14 cellular contexts compared by ENCODE assay signal in the genomic region with DNA sequence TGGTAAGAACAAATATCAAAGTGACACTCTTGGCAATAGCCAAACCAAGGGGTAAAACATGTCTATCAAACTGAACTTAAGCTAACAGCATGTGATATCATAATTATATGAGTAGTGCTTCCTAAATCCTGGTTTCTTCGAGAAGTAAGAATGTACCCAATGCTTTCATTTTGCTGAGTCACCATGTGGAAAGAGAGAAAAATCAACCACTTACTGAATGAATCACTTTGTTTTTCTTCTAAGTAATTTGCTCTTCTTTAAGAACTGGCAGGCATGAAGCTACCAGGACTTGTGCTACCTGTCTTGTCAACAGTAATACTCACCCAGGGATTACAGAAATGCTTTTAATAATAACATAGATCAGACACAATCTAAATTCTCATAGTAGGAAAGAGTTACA. TPM values are rescaled to one million over a fixed set of nuclear protein-coding genes. Genes with fewer than 3 reads are reported as not detected.
DNase-seq lines count a peak whose midpoint lies in the region; ATAC-seq and TF ChIP-seq lines count a peak whose summit lies in the region.
"Had no signal": no experiment of that assay in that cellular context is flagged by ENCODE, and none has a peak within 500 bp of the region (broad histone marks: within the 10 kb centered on the region; RNA-seq: fewer than 3 reads in every experiment).

No MANE protein-coding gene starts in this region.

- H3K4me3 ChIP-seq in breast epithelium, result no peak overlapping the region
- H3K4me3 ChIP-seq: lung, skin epidermis had no signal

- H3K27me3 ChIP-seq in breast epithelium, result no peaks in the 10 kb centered on the region

- DNase-seq in MCF 10A (ENCODE audit: unreplicated experiment) (peak; percentile 83), breast epithelium (ENCODE audit: low spot score in 2 of 2) (no peak), fibroblast of the conjunctiva (ENCODE audit: low read depth) (peak; percentile 61)
- no peak for DNase-seq in stimulated activated CD4-positive, alpha-beta T cell treated with anti-CD3 and anti-CD28 coated beads, Interleukin-15, amount 100 ng/mL, for 24 hours
- DNase-seq: activated CD8-positive, alpha-beta memory T cell treated with anti-CD3 and anti-CD28 coated beads, Interleukin-2, amount 50 U/mL, for 4 hours; NCI-H2029; stimulated activated naive B cell treated with anti-CD40 and anti-IgM and Interleukin-4, amounts not matched to agents 10 μg/mL and 1 μg/mL and 100 μg/mL, for 72 hours had no signal

- no peak overlapping the region for H3K27ac ChIP-seq in breast epithelium
- H3K27ac ChIP-seq: skin epidermis had no signal

- peak overlapping the region; percentile 13 for H3K4me3 Mint-ChIP-seq in MCF 10A (ENCODE audit: unreplicated experiment)
- H3K4me3 Mint-ChIP-seq in activated T-helper 17 cell treated with anti-CD3 and anti-CD28 coated beads, Interleukin-2, amount 50 U/mL, for 72 hours, result no peak overlapping the region
- H3K4me3 Mint-ChIP-seq: B cell; stimulated activated naive B cell treated with anti-CD40 and anti-IgM and Interleukin-4, amounts not matched to agents 10 μg/mL and 1 μg/mL and 100 μg/mL, for 72 hours had no signal

- no TSS peak for BruUV-seq in MCF 10A (replicated peaks; lab: Mats Ljungman, UMichigan)

- TF ChIP-seq CTCF in MCF 10A (IDR thresholded peaks at IDR 0.05; ENCODE audit: unreplicated experiment) (no peak), breast epithelium (IDR thresholded peaks at IDR 0.05) (no peak)

- no peaks in the 10 kb centered on the region for H3K36me3 ChIP-seq in breast epithelium

- H3K27me3 Mint-ChIP-seq in MCF 10A (ENCODE audit: insufficient read depth, unreplicated experiment), result no peaks in the 10 kb centered on the region
- H3K27me3 Mint-ChIP-seq in activated T-helper 17 cell treated with anti-CD3 and anti-CD28 coated beads, Interleukin-2, amount 50 U/mL, for 72 hours, result peaks cover 10% of the 10 kb centered on the region

- peak; percentile 76 for ATAC-seq in activated T-helper 17 cell treated with anti-CD3 and anti-CD28 coated beads, Interleukin-2, amount 50 U/mL, for 72 hours (replicated peaks)
- ATAC-seq in HG02981 (IDR thresholded peaks at IDR 0.05; ENCODE audit: unreplicated experiment), result no peak
- ATAC-seq in HG03135 (IDR thresholded peaks at IDR 0.05; ENCODE audit: unreplicated experiment), result no peak
- ATAC-seq in HG03097 (IDR thresholded peaks at IDR 0.05; ENCODE audit: low FRiP score, unreplicated experiment), result no peak
- ATAC-seq: stimulated activated naive B cell treated with anti-CD40 and anti-IgM and Interleukin-4, amounts not matched to agents 10 μg/mL and 1 μg/mL and 100 μg/mL, for 72 hours had no signal

- H3K36me3 Mint-ChIP-seq in MCF 10A (ENCODE audit: insufficient read depth, unreplicated experiment), result no peaks in the 10 kb centered on the region
- H3K36me3 Mint-ChIP-seq in activated T-helper 17 cell treated with anti-CD3 and anti-CD28 coated beads, Interleukin-2, amount 50 U/mL, for 72 hours (ENCODE audit: low read depth), result no peaks in the 10 kb centered on the region
- H3K36me3 Mint-ChIP-seq: stimulated activated naive B cell treated with anti-CD40 and anti-IgM and Interleukin-4, amounts not matched to agents 10 μg/mL and 1 μg/mL and 100 μg/mL, for 72 hours had no signal

- peak overlapping the region; percentile 83 for H3K27ac Mint-ChIP-seq in MCF 10A (ENCODE audit: low read depth, unreplicated experiment)
- no peak overlapping the region for H3K27ac Mint-ChIP-seq in activated T-helper 17 cell treated with anti-CD3 and anti-CD28 coated beads, Interleukin-2, amount 50 U/mL, for 72 hours
- H3K27ac Mint-ChIP-seq: B cell; stimulated activated naive B cell treated with anti-CD40 and anti-IgM and Interleukin-4, amounts not matched to agents 10 μg/mL and 1 μg/mL and 100 μg/mL, for 72 hours had no signal

- TF ChIP-seq POLR2A in breast epithelium (IDR thresholded peaks at IDR 0.05), result no peak

- POLR2A ChIA-PET in MCF 10A (lab: Yijun Ruan, JAX), result interaction anchor here (0.6 to 3.9 kb wide), 9 partner anchors 16 to 124 kb away, joined by 3 to 35 read pairs (median 4); partner anchors contain the start of genes DUSP19 and NUP35

- H3K9me3 ChIP-seq in breast epithelium, result no peaks in the 10 kb centered on the region

- H3K4me1 ChIP-seq in breast epithelium, result no peaks in the 10 kb centered on the region

- CTCF ChIA-PET in MCF 10A (lab: Yijun Ruan, JAX), result interaction anchor here (1.0 to 2.1 kb wide), 4 partner anchors 10 to 19 kb away, joined by 3 to 7 read pairs (median 4); partner anchors contain the start of gene DUSP19

- H3K9me3 Mint-ChIP-seq in MCF 10A (ENCODE audit: unreplicated experiment), result no peaks in the 10 kb centered on the region
- no peaks in the 10 kb centered on the region for H3K9me3 Mint-ChIP-seq in activated T-helper 17 cell treated with anti-CD3 and anti-CD28 coated beads, Interleukin-2, amount 50 U/mL, for 72 hours
- H3K9me3 Mint-ChIP-seq: stimulated activated naive B cell treated with anti-CD40 and anti-IgM and Interleukin-4, amounts not matched to agents 10 μg/mL and 1 μg/mL and 100 μg/mL, for 72 hours had no signal

- H3K4me1 Mint-ChIP-seq in MCF 10A (ENCODE audit: insufficient read depth, unreplicated experiment), result peaks cover 11% of the 10 kb centered on the region
- peaks cover 7% of the 10 kb centered on the region for H3K4me1 Mint-ChIP-seq in activated T-helper 17 cell treated with anti-CD3 and anti-CD28 coated beads, Interleukin-2, amount 50 U/mL, for 72 hours
- H3K4me1 Mint-ChIP-seq: B cell; stimulated activated naive B cell treated with anti-CD40 and anti-IgM and Interleukin-4, amounts not matched to agents 10 μg/mL and 1 μg/mL and 100 μg/mL, for 72 hours had no signal

- intact Hi-C loops in MCF 10A (cut with micrococcal nuclease) (no loop called here), breast epithelium (cut with DNase I; ENCODE audit: low total_unique reads) (no loop called here)

RNA-seq across cellular contexts. Expression of gene DUSP19, which starts 19.0 kb away (rescaled TPM):
- total RNA-seq in MCF 10A (2022) (0.84 and 1.0 TPM in 2 replicates), breast epithelium (1 to 10 TPM; 1.6 to 3.7 (median 1.9) TPM)
- total RNA-seq in activated T-helper 17 cell treated with anti-CD3 and anti-CD28 coated beads, Interleukin-2, amount 50 U/mL, for 72 hours, result 1 to 10 TPM; 1.6 to 2.1 TPM

RNA-seq across cellular contexts. Expression of gene NCKAP1, which starts 21.3 kb away (rescaled TPM):
- total RNA-seq in MCF 10A (2022), result 160 and 187 TPM in 2 replicates
- total RNA-seq in breast epithelium, result 100 to 1,000 TPM; 122 to 270 (median 186) TPM
- 1 to 10 TPM; 7.6 to 8.4 TPM for total RNA-seq in activated T-helper 17 cell treated with anti-CD3 and anti-CD28 coated beads, Interleukin-2, amount 50 U/mL, for 72 hours

Comparison
In these comparisons a context has a peak if more than half of its experiments do, and no peak if none do; other contexts are left out.
1. DNase-seq: peak in MCF 10A (single experiment) and fibroblast of the conjunctiva (single experiment); none in breast epithelium (0 of 2) and stimulated activated CD4-positive, alpha-beta T cell treated with anti-CD3 and anti-CD28 coated beads, Interleukin-15, amount 100 ng/mL, for 24 hours (single experiment).
2. RNA of gene NCKAP1, which starts 21.3 kb away (total RNA-seq): 122 to 270 TPM in breast epithelium and 160 to 187 TPM in MCF 10A; 7.6 to 8.4 TPM in activated T-helper 17 cell treated with anti-CD3 and anti-CD28 coated beads, Interleukin-2, amount 50 U/mL, for 72 hours; every median in the first group is over 10 times any median in the second.